ENCODE assay signal across 11 cellular contexts in genomic region chr1:219220945-219221344, GRCh38. TPM values are rescaled to one million over a fixed set of nuclear protein-coding genes. Genes with fewer than 3 reads are reported as not detected.
DNase-seq lines count a peak whose midpoint lies in the region; ATAC-seq, FAIRE-seq and TF ChIP-seq lines count a peak whose summit lies in the region.
"Had no signal": no experiment of that assay in that cellular context is flagged by ENCODE, and none has a peak within 500 bp of the region (broad histone marks: within the 10 kb centered on the region; RNA-seq: fewer than 3 reads in every experiment).

No MANE protein-coding gene starts in this region.

- POLR2A ChIA-PET in HepG2 (lab: Yijun Ruan, JAX) = no interaction called here
- POLR2A ChIA-PET in activated CD4-positive, alpha-beta memory T cell treated with anti-CD3 and anti-CD28 coated beads for 36 hours (lab: Charles Lee) = no interaction called here

- BruUV-seq in HepG2 (replicated peaks; lab: Mats Ljungman, UMichigan) = no TSS peak

- TF ChIP-seq RAD21 in HepG2 (CRISPR knock-in tag; IDR thresholded peaks at IDR 0.05) = no peak

- H3K9me3 ChIP-seq in HepG2 (ENCODE audit: low read length) = no peaks in the 10 kb centered on the region
- H3K9me3 ChIP-seq in mucosa of descending colon = no peaks in the 10 kb centered on the region
- H3K9me3 ChIP-seq: pancreas had no signal

- in situ Hi-C loops in HepG2 (cut with HindIII; ENCODE audit: extremely low pct_ligation_motif_present, low pct_unique_long_range_greater_than_20kb) = no loop called here

- TF ChIP-seq CTCF in HepG2 (CRISPR knock-in tag; IDR thresholded peaks at IDR 0.05) (no peak), mucosa of descending colon (IDR thresholded peaks at IDR 0.05) (no peak)

- H3K36me3 ChIP-seq in HepG2 (replicated peaks in 1 of 2; ENCODE audit: control insufficient read depth in 1 of 2, insufficient read depth in 2 of 2, low read length in 2 of 2) (peaks cover 3 to 8% of the 10 kb centered on the region in 2 experiments; a peak in 2 of 5 replicates), mucosa of descending colon (ENCODE audit: low read depth) (no peaks in the 10 kb centered on the region)
- H3K36me3 ChIP-seq: pancreas had no signal

- CTCF ChIA-PET in HepG2 (lab: Yijun Ruan, JAX; ENCODE audit: low intra/inter-chr PET ratio, low total read pairs) = no interaction called here
- CTCF ChIA-PET in activated CD4-positive, alpha-beta memory T cell treated with anti-CD3 and anti-CD28 coated beads for 36 hours (lab: Charles Lee) = no interaction called here

- no peak for FAIRE-seq in HepG2 (lab: Jason Lieb, UNC)
- FAIRE-seq: pancreas had no signal

- H3K4me2 ChIP-seq in HepG2 (ENCODE audit: low read depth, low read length) = no peak overlapping the region

- H3K9me3 Mint-ChIP-seq in activated CD4-positive, alpha-beta memory T cell treated with anti-CD3 and anti-CD28 coated beads for 36 hours = no peaks in the 10 kb centered on the region
- H3K9me3 Mint-ChIP-seq: activated naive CD8-positive, alpha-beta T cell treated with anti-CD3 and anti-CD28 coated beads for 36 hours had no signal

- H3K79me2 ChIP-seq in HepG2 (ENCODE audit: insufficient read depth, low read length) = no peaks in the 10 kb centered on the region

- no peak overlapping the region for H3K27ac Mint-ChIP-seq in activated CD4-positive, alpha-beta memory T cell treated with anti-CD3 and anti-CD28 coated beads for 36 hours
- H3K27ac Mint-ChIP-seq: activated naive CD8-positive, alpha-beta T cell treated with anti-CD3 and anti-CD28 coated beads for 36 hours had no signal

- no peaks in the 10 kb centered on the region for H3K27me3 Mint-ChIP-seq in activated CD4-positive, alpha-beta memory T cell treated with anti-CD3 and anti-CD28 coated beads for 36 hours
- H3K27me3 Mint-ChIP-seq: activated naive CD8-positive, alpha-beta T cell treated with anti-CD3 and anti-CD28 coated beads for 36 hours had no signal

- peaks cover 16% of the 10 kb centered on the region for H3K36me3 Mint-ChIP-seq in activated CD4-positive, alpha-beta memory T cell treated with anti-CD3 and anti-CD28 coated beads for 36 hours

- no peaks in the 10 kb centered on the region for H4K20me1 ChIP-seq in HepG2 (ENCODE audit: insufficient read depth, low read length)

- no peak overlapping the region for H3K27ac ChIP-seq in HepG2 (ENCODE audit: extremely low read length, insufficient read depth, low read length)
- H3K27ac ChIP-seq: pancreas had no signal

- WGBS in HepG2 (ENCODE audit: low lambda C conversion rate) = 95% methylated on average over 2 of the region's 3 CpGs

- TF ChIP-seq EP300 in HepG2 (IDR thresholded peaks at IDR 0.05; ENCODE audit: low read depth in 2 of 2, low read length in 2 of 2) (no peak), HepG2 (CRISPR knock-in tag; IDR thresholded peaks at IDR 0.05; ENCODE audit: borderline replicate concordance) (no peak)

- no peak overlapping the region for H2AFZ ChIP-seq in HepG2 (ENCODE audit: low read length)

- ATAC-seq in GM18861 (IDR thresholded peaks at IDR 0.05; ENCODE audit: unreplicated experiment) = peak; percentile 93
- ATAC-seq in GM21786 (IDR thresholded peaks at IDR 0.05; ENCODE audit: unreplicated experiment) = peak; percentile 94
- ATAC-seq in HG03457 (IDR thresholded peaks at IDR 0.05; ENCODE audit: unreplicated experiment) = peak; percentile 81
- peak; percentile 71 for ATAC-seq in HepG2
- no peak for ATAC-seq in mucosa of descending colon

- no peak for DNase-seq in HepG2 (ENCODE audit: low spot score)
- DNase-seq in mucosa of descending colon = no peak
- DNase-seq in activated CD4-positive, alpha-beta memory T cell treated with anti-CD3 and anti-CD28 coated beads for 36 hours = no peak
- no peak for DNase-seq in activated T-cell treated with anti-CD3 and anti-CD28 coated beads, Interleukin-2, amount 50 U/mL, for 1 hour
- DNase-seq in NCI-H1105 treated with DMSO at 0.1 percent for 48 hours (lab: John Stamatoyannopoulos, UW) = no peak
- DNase-seq: activated naive CD8-positive, alpha-beta T cell treated with anti-CD3 and anti-CD28 coated beads for 36 hours; GF-D8; pancreas had no signal

- TF ChIP-seq POLR2A in HepG2 (IDR thresholded peaks at IDR 0.05; ENCODE audit: insufficient read depth in 1 of 2, low read depth in 2 of 2, low read length in 2 of 2) = no peak

- no peak overlapping the region for H3K9ac ChIP-seq in HepG2 (ENCODE audit: insufficient read depth, low read depth, low read length)

- H3K4me3 ChIP-seq in HepG2 (replicated peaks in 1 of 3; ENCODE audit: insufficient read depth in 1 of 3, low read depth in 2 of 3, low read length in 3 of 3) (no peak overlapping the region), mucosa of descending colon (no peak overlapping the region)
- H3K4me3 ChIP-seq: pancreas had no signal

- intact Hi-C loops in HepG2 (cut with micrococcal nuclease; ENCODE audit: unreplicated experiment) (no loop called here), mucosa of descending colon (cut with DNase I, micrococcal nuclease) (no loop called here)
- intact Hi-C loops in activated CD4-positive, alpha-beta memory T cell treated with anti-CD3 and anti-CD28 coated beads for 36 hours (cut with micrococcal nuclease) = no loop called here

- no peaks in the 10 kb centered on the region; a peak in 1 of 5 replicates for H3K27me3 ChIP-seq in HepG2 (ENCODE audit: control insufficient read depth in 1 of 2, insufficient read depth in 2 of 2, low read length in 2 of 2)
- H3K27me3 ChIP-seq: pancreas had no signal

- no peak overlapping the region for H3K4me3 Mint-ChIP-seq in activated CD4-positive, alpha-beta memory T cell treated with anti-CD3 and anti-CD28 coated beads for 36 hours
- H3K4me3 Mint-ChIP-seq: activated naive CD8-positive, alpha-beta T cell treated with anti-CD3 and anti-CD28 coated beads for 36 hours had no signal

- H3K4me1 Mint-ChIP-seq in activated CD4-positive, alpha-beta memory T cell treated with anti-CD3 and anti-CD28 coated beads for 36 hours (ENCODE audit: low read depth) = no peaks in the 10 kb centered on the region
- H3K4me1 Mint-ChIP-seq: activated naive CD8-positive, alpha-beta T cell treated with anti-CD3 and anti-CD28 coated beads for 36 hours had no signal

- H3K4me1 ChIP-seq in HepG2 (ENCODE audit: insufficient read depth, low read length) (0 out of 2 replicates have a peak, but pooled peaks cover 5% of the 10 kb centered on the region), mucosa of descending colon (ENCODE audit: low read depth) (no peaks in the 10 kb centered on the region)
- H3K4me1 ChIP-seq: pancreas had no signal

TF ChIP-seq in HepG2, 621 proteins besides CTCF, POLR2A, EP300 and RAD21 (continues in another document):
- TF ChIP-seq KAT7 (CRISPR knock-in tag; IDR thresholded peaks at IDR 0.05; ENCODE audit: borderline replicate concordance) = no peak
- TF ChIP-seq MXI1 (IDR thresholded peaks at IDR 0.05; ENCODE audit: borderline replicate concordance, low read depth, low read length) = no peak
- TF ChIP-seq U2AF1 (optimal IDR thresholded peaks at IDR 0.05; ENCODE audit: low read depth, low read length) = no peak
- no peak for TF ChIP-seq PCBP2 (optimal IDR thresholded peaks at IDR 0.05; ENCODE audit: low read depth, low read length, poor library complexity, severe bottlenecking)
- TF ChIP-seq NFYC (CRISPR knock-in tag; IDR thresholded peaks at IDR 0.05) = no peak
- no peak for TF ChIP-seq ZNF556 (CRISPR knock-in tag; IDR thresholded peaks at IDR 0.05; ENCODE audit: borderline replicate concordance)
- no peak for TF ChIP-seq ZFP37 (CRISPR knock-in tag; IDR thresholded peaks at IDR 0.05; ENCODE audit: borderline replicate concordance)
- TF ChIP-seq GLI4 (CRISPR knock-in tag; IDR thresholded peaks at IDR 0.05; ENCODE audit: borderline replicate concordance) = no peak
- TF ChIP-seq FOXP4 (CRISPR knock-in tag; IDR thresholded peaks at IDR 0.05) = no peak

RNA-seq across cellular contexts. Expression of gene LYPLAL1, which starts 47.3 kb away (rescaled TPM):
- total RNA-seq in HepG2 (2016; rRNA removed; fragmentation: Illumina TruSeq; extraction: Trizol) (29.1 and 31.6 TPM in 2 replicates), mucosa of descending colon (10 to 100 TPM; 14.3 to 34.2 (median 21.9) TPM)
- total RNA-seq in HepG2 (2016; cell fraction: cytosol; rRNA removed; fragmentation: Illumina TruSeq; extraction: Trizol; ENCODE audit: low read depth) = 106 and 118 TPM in 2 replicates
- 34.1 and 38.8 TPM in 2 replicates for total RNA-seq in HepG2 (2016; cell fraction: insoluble cytoplasmic fraction; rRNA removed; fragmentation: Illumina TruSeq; extraction: Trizol)
- 39.0 and 45.7 TPM in 2 replicates for total RNA-seq in HepG2 (2016; cell fraction: membrane; rRNA removed; fragmentation: Illumina TruSeq; extraction: Trizol)
- total RNA-seq in HepG2 (2016; cell fraction: nucleus; rRNA removed; fragmentation: Illumina TruSeq; extraction: Trizol) = 29.4 and 33.0 TPM in 2 replicates
- 15.2 and 17.0 TPM in 2 replicates for polyA plus RNA-seq in HepG2 (2011; rRNA removed)
- polyA plus RNA-seq in HepG2 (2011; cell fraction: cytosol; rRNA removed) = 3.0 and 4.8 TPM in 2 replicates
- polyA plus RNA-seq in HepG2 (2011; cell fraction: nucleus; rRNA removed) = 10.8 and 11.8 TPM in 2 replicates
- polyA plus RNA-seq in HepG2 (2012) = 16.4 and 30.2 TPM in 2 replicates
- 3.7 and 3.8 TPM in 2 replicates for polyA plus RNA-seq in HepG2 (2016; cell fraction: cytosol; fragmentation: Illumina TruSeq; extraction: Trizol; ENCODE audit: low read depth)
- 29.2 and 32.0 TPM in 2 replicates for polyA plus RNA-seq in HepG2 (2016; cell fraction: insoluble cytoplasmic fraction; fragmentation: Illumina TruSeq; extraction: Trizol; ENCODE audit: low read depth)
- 6.1 and 7.5 TPM in 2 replicates for polyA plus RNA-seq in HepG2 (2016; cell fraction: membrane; fragmentation: Illumina TruSeq; extraction: Trizol; ENCODE audit: low read depth)
- polyA plus RNA-seq in HepG2 (2016; cell fraction: nucleus; fragmentation: Illumina TruSeq; extraction: Trizol; ENCODE audit: insufficient read depth, low read depth) = 29.2 and 29.7 TPM in 2 replicates
- polyA minus RNA-seq in HepG2 (2011; rRNA and poly(A)+ RNA removed; ENCODE audit: low replicate concordance) = 2.5 and 6.1 TPM in 2 replicates
- 10.2 and 17.9 TPM in 2 replicates for polyA minus RNA-seq in HepG2 (2011; cell fraction: cytosol; rRNA and poly(A)+ RNA removed)
- polyA minus RNA-seq in HepG2 (2011; cell fraction: nucleus; rRNA and poly(A)+ RNA removed) = 88.0 and 131 TPM in 2 replicates
- 10 to 100 TPM; 23.1 to 24.0 TPM for total RNA-seq in activated CD4-positive, alpha-beta memory T cell treated with anti-CD3 and anti-CD28 coated beads for 36 hours
